Comparison of ENCODE assay signal across 1 cellular context in the genomic region with DNA sequence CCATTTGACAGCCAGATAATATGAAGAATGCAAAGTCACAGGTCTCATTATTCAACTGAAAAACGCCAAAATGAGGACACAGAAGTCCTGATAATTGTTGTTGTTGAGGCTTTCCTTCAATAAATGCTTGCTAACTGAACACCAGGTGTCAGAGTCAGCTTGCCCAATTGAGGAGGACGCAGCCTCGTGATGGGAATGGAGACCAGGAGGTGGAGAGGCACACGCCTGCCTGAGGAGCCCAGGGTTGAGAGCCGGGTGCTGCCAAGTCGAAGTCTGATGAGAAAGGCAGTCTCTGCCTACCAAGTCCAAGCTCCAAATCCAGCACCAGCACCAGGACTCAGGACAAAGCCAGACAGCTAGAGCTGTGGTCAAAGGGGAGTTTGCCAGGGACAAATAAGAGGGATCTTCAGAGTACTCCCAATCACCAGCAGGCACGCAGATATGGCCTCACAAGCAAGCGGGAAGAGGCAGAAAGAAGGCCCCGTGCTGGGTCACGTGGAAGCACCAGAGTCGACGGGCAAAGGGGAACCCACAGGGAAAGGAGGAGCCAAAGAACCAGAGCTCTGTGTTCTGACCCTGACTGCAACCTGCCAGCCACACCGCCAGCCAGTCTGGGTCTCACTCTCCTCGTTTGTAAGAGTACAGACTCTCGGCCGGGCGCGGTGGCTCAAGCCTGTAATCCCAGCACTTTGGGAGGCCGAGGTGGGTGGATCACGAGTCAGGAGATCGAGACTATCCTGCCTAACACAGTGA.
TF ChIP-seq lines count a peak whose summit lies in the region.

No MANE protein-coding gene starts in this region.

TF ChIP-seq in IMR-90, 13 proteins besides CTCF, POLR2A, EP300 and RAD21 (continued from another document):
- TF ChIP-seq, protein P1, sequence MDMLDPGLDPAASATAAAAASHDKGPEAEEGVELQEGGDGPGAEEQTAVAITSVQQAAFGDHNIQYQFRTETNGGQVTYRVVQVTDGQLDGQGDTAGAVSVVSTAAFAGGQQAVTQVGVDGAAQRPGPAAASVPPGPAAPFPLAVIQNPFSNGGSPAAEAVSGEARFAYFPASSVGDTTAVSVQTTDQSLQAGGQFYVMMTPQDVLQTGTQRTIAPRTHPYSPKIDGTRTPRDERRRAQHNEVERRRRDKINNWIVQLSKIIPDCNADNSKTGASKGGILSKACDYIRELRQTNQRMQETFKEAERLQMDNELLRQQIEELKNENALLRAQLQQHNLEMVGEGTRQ (IDR thresholded peaks at IDR 0.05; ENCODE audit: low read depth, low read length): no peak
- no peak for TF ChIP-seq BHLHE40 (IDR thresholded peaks at IDR 0.05; ENCODE audit: low read depth, low read length)
- no peak for TF ChIP-seq CHD1 (IDR thresholded peaks at IDR 0.05; ENCODE audit: low read depth, low read length)
- TF ChIP-seq RFX5 (IDR thresholded peaks at IDR 0.05; ENCODE audit: low read depth, low read length): no peak
- TF ChIP-seq CEBPB (IDR thresholded peaks at IDR 0.05; ENCODE audit: low read depth, low read length): no peak
- no peak for TF ChIP-seq RCOR1 (IDR thresholded peaks at IDR 0.05; ENCODE audit: insufficient replicate concordance, low read length)
- TF ChIP-seq FOS (IDR thresholded peaks at IDR 0.05; ENCODE audit: low read depth, low read length): no peak
TF ChIP-seq in IMR-90: peak in this region for 0.
